1 cellular context compared by ENCODE assay signal in genomic region chr7:42925630-42926029, GRCh38.
TF ChIP-seq lines count a peak whose summit lies in the region.

No MANE protein-coding gene starts in this region.

TF ChIP-seq in H1, 55 proteins besides CTCF, POLR2A, EP300 and RAD21:
- no peak for TF ChIP-seq TAF7 (optimal IDR thresholded peaks at IDR 0.05; ENCODE audit: borderline replicate concordance, low read depth, low read length)
- TF ChIP-seq BACH1 (IDR thresholded peaks at IDR 0.05; ENCODE audit: low read length) = no peak
- TF ChIP-seq SIRT6 (IDR thresholded peaks at IDR 0.05; ENCODE audit: low read length) = no peak
- no peak for TF ChIP-seq SP1 (IDR thresholded peaks at IDR 0.05; ENCODE audit: low read depth, low read length)
- no peak for TF ChIP-seq CREB1 (IDR thresholded peaks at IDR 0.05)
- no peak for TF ChIP-seq FOSL1 (IDR thresholded peaks at IDR 0.05; ENCODE audit: insufficient read depth, low read depth, low read length)
- no peak for TF ChIP-seq RFX5 (IDR thresholded peaks at IDR 0.05; ENCODE audit: borderline replicate concordance, low read depth, low read length)
